21 cellular contexts compared by ENCODE assay signal in the genomic region with DNA sequence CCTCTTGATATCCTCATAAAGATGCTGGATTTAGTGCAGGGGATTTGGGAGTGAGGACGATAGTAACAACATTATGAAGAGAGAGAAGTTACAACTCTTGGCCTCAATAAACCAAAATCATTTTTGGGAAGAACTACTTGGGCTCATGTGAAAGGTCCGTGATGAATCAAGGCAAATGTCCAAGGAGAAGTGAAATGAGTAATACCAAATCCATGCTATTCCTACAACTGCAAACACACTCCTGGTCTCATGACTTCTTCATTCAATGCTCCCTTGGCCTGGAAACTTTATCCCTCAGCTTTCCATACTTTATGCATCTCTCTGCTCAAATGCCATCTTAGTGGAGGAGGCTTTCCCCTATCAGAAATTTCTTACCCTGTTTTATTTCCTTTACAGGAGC.
"Had no signal": no experiment of that assay in that cellular context is flagged by ENCODE, and none has a peak within 500 bp of the region (broad histone marks: within the 10 kb centered on the region; RNA-seq: fewer than 3 reads in every experiment).

No MANE protein-coding gene starts in this region.

- H3K27ac ChIP-seq: heart left ventricle, neural progenitor cell, psoas muscle, sigmoid colon had no signal

- H3K4me3 Mint-ChIP-seq: activated CD4-positive, alpha-beta memory T cell treated with anti-CD3 and anti-CD28 coated beads for 36 hours; activated CD4-positive, alpha-beta T cell treated with anti-CD3 and anti-CD28 coated beads for 36 hours; activated CD8-positive, alpha-beta memory T cell treated with anti-CD3 and anti-CD28 coated beads, Interleukin-2, amount 10 ng/mL, durations not matched to agents 7 days and 5 days; activated naive CD4-positive, alpha-beta T cell treated with anti-CD3 and anti-CD28 coated beads, Interleukin-2, amount 10 ng/mL, durations not matched to agents 7 days and 5 days; immature natural killer cell; neural progenitor cell; stimulated activated naive CD8-positive, alpha-beta T cell treated with anti-CD3 and anti-CD28 coated beads, Interleukin-15, amount 100 ng/mL, for 72 hours had no signal

- H3K9me3 Mint-ChIP-seq: immature natural killer cell; stimulated activated naive CD8-positive, alpha-beta T cell treated with anti-CD3 and anti-CD28 coated beads, Interleukin-15, amount 100 ng/mL, for 72 hours had no signal

- H3K27ac Mint-ChIP-seq: activated CD4-positive, alpha-beta memory T cell treated with anti-CD3 and anti-CD28 coated beads for 36 hours; activated CD4-positive, alpha-beta T cell treated with anti-CD3 and anti-CD28 coated beads for 36 hours; activated CD8-positive, alpha-beta memory T cell treated with anti-CD3 and anti-CD28 coated beads, Interleukin-2, amount 10 ng/mL, durations not matched to agents 7 days and 5 days; activated naive CD4-positive, alpha-beta T cell treated with anti-CD3 and anti-CD28 coated beads, Interleukin-2, amount 10 ng/mL, durations not matched to agents 7 days and 5 days; immature natural killer cell; neural progenitor cell; stimulated activated naive CD8-positive, alpha-beta T cell treated with anti-CD3 and anti-CD28 coated beads, Interleukin-15, amount 100 ng/mL, for 72 hours had no signal

- H3K27me3 ChIP-seq: neural progenitor cell, sigmoid colon had no signal

- H3K9ac ChIP-seq: neural progenitor cell had no signal

- H3K4me3 ChIP-seq: heart left ventricle, lung, neural progenitor cell, psoas muscle, sigmoid colon had no signal

- H3K4me2 ChIP-seq: neural progenitor cell had no signal

- ATAC-seq: activated CD4-positive, alpha-beta T cell treated with anti-CD3 and anti-CD28 coated beads for 36 hours; activated CD8-positive, alpha-beta memory T cell treated with anti-CD3 and anti-CD28 coated beads, Interleukin-2, amount 10 ng/mL, durations not matched to agents 7 days and 5 days; heart left ventricle; psoas muscle; stimulated activated naive CD8-positive, alpha-beta T cell treated with anti-CD3 and anti-CD28 coated beads, Interleukin-15, amount 100 ng/mL, for 72 hours had no signal

- H2AFZ ChIP-seq: neural progenitor cell had no signal

- DNase-seq: activated CD4-positive, alpha-beta memory T cell treated with anti-CD3 and anti-CD28 coated beads for 36 hours; activated CD4-positive, alpha-beta T cell treated with anti-CD3 and anti-CD28 coated beads for 36 hours; activated CD8-positive, alpha-beta memory T cell treated with anti-CD3 and anti-CD28 coated beads, Interleukin-2, amount 10 ng/mL, durations not matched to agents 7 days and 5 days; activated naive CD4-positive, alpha-beta T cell treated with anti-CD3 and anti-CD28 coated beads, Interleukin-2, amount 10 ng/mL, durations not matched to agents 7 days and 5 days; activated T-cell treated with anti-CD3 and anti-CD28 coated beads, Interleukin-2, amount 50 U/mL, for 1 hour; caudate nucleus; heart left ventricle; immature natural killer cell; midbrain; psoas muscle; sigmoid colon; stimulated activated CD4-positive, alpha-beta T cell treated with anti-CD3 and anti-CD28 coated beads, Interleukin-1b, Interleukin-23, amount 100 ng/mL, for 48 hours; stimulated activated naive CD8-positive, alpha-beta T cell treated with anti-CD3 and anti-CD28 coated beads, Interleukin-15, amount 100 ng/mL, for 72 hours; T-helper 2 cell had no signal

- H3K36me3 ChIP-seq: heart left ventricle, neural progenitor cell, sigmoid colon had no signal

- H3K27me3 Mint-ChIP-seq: activated naive CD4-positive, alpha-beta T cell treated with anti-CD3 and anti-CD28 coated beads, Interleukin-2, amount 10 ng/mL, durations not matched to agents 7 days and 5 days; stimulated activated naive CD8-positive, alpha-beta T cell treated with anti-CD3 and anti-CD28 coated beads, Interleukin-15, amount 100 ng/mL, for 72 hours had no signal

- H3K9me3 ChIP-seq: psoas muscle, sigmoid colon had no signal

- H3K36me3 Mint-ChIP-seq: activated CD4-positive, alpha-beta memory T cell treated with anti-CD3 and anti-CD28 coated beads for 36 hours; activated naive CD4-positive, alpha-beta T cell treated with anti-CD3 and anti-CD28 coated beads, Interleukin-2, amount 10 ng/mL, durations not matched to agents 7 days and 5 days; immature natural killer cell; neural progenitor cell had no signal

- H3K4me1 Mint-ChIP-seq: immature natural killer cell; neural progenitor cell; stimulated activated naive CD8-positive, alpha-beta T cell treated with anti-CD3 and anti-CD28 coated beads, Interleukin-15, amount 100 ng/mL, for 72 hours had no signal

- H3K4me1 ChIP-seq: heart left ventricle, psoas muscle, sigmoid colon had no signal

- FAIRE-seq: astrocyte, colon, endometrium, frontal cortex, urothelium cell line had no signal
